10 cellular contexts compared by ENCODE assay signal in genomic region chr9:131735238-131736181, GRCh38. TPM values are rescaled to one million over a fixed set of nuclear protein-coding genes. Genes with fewer than 3 reads are reported as not detected.
DNase-seq lines count a peak whose midpoint lies in the region; ATAC-seq, FAIRE-seq and TF ChIP-seq lines count a peak whose summit lies in the region.
"Had no signal": no experiment of that assay in that cellular context is flagged by ENCODE, and none has a peak within 500 bp of the region (broad histone marks: within the 10 kb centered on the region; RNA-seq: fewer than 3 reads in every experiment).

No MANE protein-coding gene starts in this region.

- ATAC-seq in HCT116 (no peak), gastroesophageal sphincter (no peak), HG03521 (IDR thresholded peaks at IDR 0.05; ENCODE audit: unreplicated experiment) (no peak)

- no peaks in the 10 kb centered on the region for H4K20me1 ChIP-seq in HCT116 (ENCODE audit: insufficient read depth)

- POLR2A ChIA-PET in HCT116 (lab: Charles Lee): no interaction called here

- intact Hi-C loops in HCT116 (cut with micrococcal nuclease): no loop called here

- TF ChIP-seq POLR2A in HCT116 (IDR thresholded peaks at IDR 0.05; ENCODE audit: borderline replicate concordance, extremely low read depth, insufficient read depth, insufficient read length): no peak
- no peak for TF ChIP-seq POLR2A in gastroesophageal sphincter (IDR thresholded peaks at IDR 0.05)

- H3K27me3 ChIP-seq in HCT116 (ENCODE audit: insufficient read depth, low read length): no peaks in the 10 kb centered on the region
- H3K27me3 ChIP-seq in SJCRH30: no peaks in the 10 kb centered on the region
- H3K27me3 ChIP-seq in gastroesophageal sphincter: no peaks in the 10 kb centered on the region
- H3K27me3 ChIP-seq in small intestine (ENCODE audit: control insufficient read depth in 2 of 2, insufficient read depth in 2 of 2, low read length in 2 of 2): no peaks in the 10 kb centered on the region
- H3K27me3 ChIP-seq: cardiac muscle cell had no signal

- no peak for FAIRE-seq in small intestine (lab: Jason Lieb, UNC)

- H3K36me3 ChIP-seq in HCT116 (ENCODE audit: control insufficient read depth in 1 of 2, insufficient read depth in 2 of 2, low read length in 2 of 2) (0 out of 4 replicates have a peak, but pooled peaks cover 0 to 3% of the 10 kb centered on the region in 2 experiments), SJCRH30 (no peaks in the 10 kb centered on the region), gastroesophageal sphincter (no peaks in the 10 kb centered on the region), small intestine (ENCODE audit: control insufficient read depth in 2 of 2, insufficient read depth in 2 of 2, low read length in 2 of 2) (no peaks in the 10 kb centered on the region)
- H3K36me3 ChIP-seq: cardiac muscle cell had no signal

- WGBS in gastroesophageal sphincter (ENCODE audit: low coverage in 1 of 2), 2 donors: 73 to 78% methylated on average over 10 to 11 of the region's 15 CpGs
- WGBS in small intestine, 3 donors: 33 to 56% (median 37%) methylated on average over 15 of the region's 15 CpGs

- H3K4me3 ChIP-seq in HCT116 (replicated peaks in 1 of 2; ENCODE audit: low read depth in 1 of 2, low read length in 2 of 2) (no peak overlapping the region), SJCRH30 (no peak overlapping the region), gastroesophageal sphincter (no peak overlapping the region), small intestine (ENCODE audit: low read depth in 1 of 2, low read length in 2 of 2) (no peak overlapping the region)
- H3K4me3 ChIP-seq: cardiac muscle cell had no signal

- TF ChIP-seq CTCF in HCT116 (IDR thresholded peaks at IDR 0.05 in 2 of 3, conservative IDR thresholded peaks at IDR 0.05 in 1 of 3; ENCODE audit: borderline replicate concordance in 1 of 3, insufficient read depth in 1 of 3, low read depth in 2 of 3, low read length in 2 of 3) (no peak), gastroesophageal sphincter (IDR thresholded peaks at IDR 0.05) (no peak)

- H3K9me3 ChIP-seq in HCT116 (ENCODE audit: control insufficient read depth in 1 of 2, insufficient read depth in 1 of 2, low read depth in 1 of 2, low read length in 2 of 2) (no peaks in the 10 kb centered on the region), SJCRH30 (replicated peaks) (no peaks in the 10 kb centered on the region), gastroesophageal sphincter (no peaks in the 10 kb centered on the region), small intestine (ENCODE audit: control insufficient read depth, low read depth) (no peaks in the 10 kb centered on the region)

- CTCF ChIA-PET in HCT116 (lab: Charles Lee): no interaction called here

- H3K4me1 ChIP-seq in HCT116 (ENCODE audit: control insufficient read depth in 1 of 2, insufficient read depth in 2 of 2, low read length in 2 of 2) (peaks cover 31 to 44% of the 10 kb centered on the region in 2 experiments), SJCRH30 (peaks cover 63% of the 10 kb centered on the region), gastroesophageal sphincter (peaks cover 11 to 85% (median 58%) of the 10 kb centered on the region in 3 donors), small intestine (ENCODE audit: control insufficient read depth in 2 of 2, insufficient read depth in 1 of 2, low read depth in 1 of 2, low read length in 1 of 2) (peaks cover 18 to 48% of the 10 kb centered on the region in 2 donors)

- no peak for TF ChIP-seq EP300 in gastroesophageal sphincter (IDR thresholded peaks at IDR 0.05)

- H3K79me2 ChIP-seq in HCT116 (ENCODE audit: insufficient read depth, low read length): peaks cover 84% of the 10 kb centered on the region

- RAD21 ChIA-PET in HCT116 (lab: Charles Lee; ENCODE audit: low non-redundant PET in 1 of 2, low total read pairs in 2 of 2, uncharacterized antibody in 2 of 2, unreplicated experiment in 2 of 2): no interaction called here

- DNase-seq in HCT116 (ENCODE audit: low read depth, low spot score) (no peak), SJCRH30 (peak; percentile 28 to 48), small intestine (peak; percentile 96), NCI-H1105 treated with DMSO at 0.1 percent for 48 hours (lab: John Stamatoyannopoulos, UW) (no peak), NCI-H2029 treated with DMSO at 0.1 percent for 48 hours (lab: John Stamatoyannopoulos, UW) (no peak)
- DNase-seq: mammary epithelial cell, SW 1271 had no signal

- H3K4me2 ChIP-seq in HCT116 (ENCODE audit: low read length): peak overlapping the region; percentile 55

- TF ChIP-seq RAD21 in HCT116 (IDR thresholded peaks at IDR 0.05; ENCODE audit: low read depth): no peak

- no peak overlapping the region for H2AFZ ChIP-seq in HCT116 (ENCODE audit: low read depth, low read length, poor library complexity, severe bottlenecking)

- BruUV-seq in HCT116 (replicated peaks; lab: Mats Ljungman, UMichigan): no TSS peak

- no peak overlapping the region for H3K9ac ChIP-seq in HCT116 (ENCODE audit: low read length)

- no peaks in the 10 kb centered on the region for H3K9me2 ChIP-seq in HCT116 (ENCODE audit: insufficient read depth)

- H3K27ac ChIP-seq in HCT116 (ENCODE audit: low read depth, low read length) (peak overlapping the region; percentile 10; the same call in 1 of the 2 replicates), SJCRH30 (peak overlapping the region; percentile 91), gastroesophageal sphincter (peak overlapping the region in 3 of 4 donors; percentile 55 to 66 (median 64)), small intestine (ENCODE audit: low read depth in 1 of 2, low read length in 1 of 2) (peak overlapping the region; percentile 56 to 70)
- H3K27ac ChIP-seq: cardiac muscle cell had no signal

TF ChIP-seq in HCT116, 20 proteins besides CTCF, POLR2A, EP300 and RAD21 (continues in another document):
- TF ChIP-seq REST (IDR thresholded peaks at IDR 0.05; ENCODE audit: low read depth): no peak
- TF ChIP-seq ZFX (IDR thresholded peaks at IDR 0.05): no peak
- no peak for TF ChIP-seq ZNF274 (IDR thresholded peaks at IDR 0.05; ENCODE audit: low read depth, low read length)
- TF ChIP-seq SIN3A (IDR thresholded peaks at IDR 0.05; ENCODE audit: low read depth): no peak
- no peak for TF ChIP-seq FOSL1 (IDR thresholded peaks at IDR 0.05; ENCODE audit: low read depth)
- no peak for TF ChIP-seq EGR1 (IDR thresholded peaks at IDR 0.05; ENCODE audit: low read depth)
- TF ChIP-seq POLR2AphosphoS5 (IDR thresholded peaks at IDR 0.05; ENCODE audit: low read depth, low read length): no peak
- no peak for TF ChIP-seq SRF (IDR thresholded peaks at IDR 0.05; ENCODE audit: low read depth)
- TF ChIP-seq CBX3 (IDR thresholded peaks at IDR 0.05; ENCODE audit: low read depth): no peak
- no peak for TF ChIP-seq EZH2 (IDR thresholded peaks at IDR 0.05)
- TF ChIP-seq ZBTB33 (IDR thresholded peaks at IDR 0.05; ENCODE audit: extremely low read depth, insufficient replicate concordance, low read length): no peak
- TF ChIP-seq CEBPB (IDR thresholded peaks at IDR 0.05; ENCODE audit: low read depth): no peak
- no peak for TF ChIP-seq ELF1 (IDR thresholded peaks at IDR 0.05; ENCODE audit: borderline replicate concordance, low read depth)
- TF ChIP-seq ATF3 (IDR thresholded peaks at IDR 0.05): no peak
- TF ChIP-seq EZH2phosphoT487 (IDR thresholded peaks at IDR 0.05; ENCODE audit: borderline replicate concordance): no peak

RNA-seq across cellular contexts. Expression of gene RAPGEF1, which starts 4.4 kb away (rescaled TPM):
- total RNA-seq in HCT116 (2021; ENCODE audit: unreplicated experiment) (43.0 TPM), gastroesophageal sphincter (100 to 1,000 TPM in 1 of 4 donors, 10 to 100 TPM in 3; 47.5 to 162 (median 77.6) TPM)
- polyA plus RNA-seq in HCT116 (2012): 27.9 and 28.4 TPM in 2 replicates
- 78.5 and 82.0 TPM in 2 replicates for total RNA-seq in SJCRH30 (2014; rRNA removed; shearing (Covaris generic))
- polyA plus RNA-seq in small intestine: 10 to 100 TPM; 15.4 to 24.6 (median 17.9) TPM

Comparison
In these comparisons a context has a peak if more than half of its experiments do, and no peak if none do; other contexts are left out.
1. DNase-seq: peak in SJCRH30 (2 of 2) and small intestine (single experiment); none in HCT116 (single experiment), NCI-H1105 treated with DMSO at 0.1 percent for 48 hours (single experiment) and NCI-H2029 treated with DMSO at 0.1 percent for 48 hours (single experiment).
2. H3K27ac ChIP-seq: peak in every context shown above with its lines; median percentile 91 in SJCRH30; 64 in gastroesophageal sphincter; 63 in small intestine; 10 in HCT116.